ENCODE assay signal across 19 cellular contexts in the genomic region with DNA sequence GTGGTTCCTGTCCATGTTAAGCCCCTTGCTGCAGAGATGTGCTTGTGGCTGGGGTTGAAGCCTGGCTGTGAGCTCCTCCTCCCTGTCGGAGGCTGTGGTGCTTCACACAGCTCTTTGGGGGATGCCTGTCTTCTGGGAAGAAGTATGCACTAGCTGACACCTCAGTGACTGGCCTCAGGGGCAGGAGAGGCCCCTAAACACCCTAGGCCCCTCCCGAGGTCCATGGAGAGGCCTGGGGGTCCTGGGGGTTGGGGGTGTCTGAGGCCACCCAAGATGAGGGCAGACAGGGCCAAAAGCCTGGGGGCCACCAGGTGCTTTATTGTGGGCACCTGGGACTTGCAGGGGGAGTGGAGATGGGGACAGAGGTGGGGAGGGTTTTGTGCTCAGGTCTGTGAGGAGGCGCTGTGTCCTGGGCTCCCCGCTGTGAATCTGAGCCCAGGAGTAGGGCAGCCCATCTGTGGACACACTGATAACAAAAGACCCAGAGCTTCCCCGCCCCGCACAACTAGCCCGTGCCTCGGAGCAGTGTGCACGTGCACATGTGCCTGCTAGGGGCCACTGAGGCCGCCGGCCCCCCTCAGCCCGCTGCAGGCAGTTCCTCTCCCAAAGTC.
A peak's percentile ranks its signal among the peaks of the same experiment; 100 is the strongest.
DNase-seq lines count a peak whose midpoint lies in the region; ATAC-seq, FAIRE-seq and TF ChIP-seq lines count a peak whose summit lies in the region.
"Had no signal": no experiment of that assay in that cellular context is flagged by ENCODE, and none has a peak within 500 bp of the region (broad histone marks: within the 10 kb centered on the region; RNA-seq: fewer than 3 reads in every experiment).

No MANE protein-coding gene starts in this region.

- no peak for FAIRE-seq in kidney (lab: Jason Lieb, UNC)
- FAIRE-seq: bronchial epithelial cell had no signal

- H3K4me1 ChIP-seq in kidney (ENCODE audit: control insufficient read depth in 1 of 2, insufficient read depth in 1 of 2, low read depth in 1 of 2, low read length in 2 of 2): no peaks in the 10 kb centered on the region
- H3K4me1 ChIP-seq: SJCRH30 had no signal

- no peak overlapping the region for H3K27ac ChIP-seq in kidney (ENCODE audit: low read depth in 2 of 2, low read length in 2 of 2)
- H3K27ac ChIP-seq: SJCRH30 had no signal

- H3K9me3 ChIP-seq in kidney (ENCODE audit: control insufficient read depth in 1 of 2, low read length in 2 of 2): no peaks in the 10 kb centered on the region
- H3K9me3 ChIP-seq: SJCRH30 had no signal

- H3K9ac ChIP-seq in kidney (ENCODE audit: low read length in 2 of 2): no peak overlapping the region

- ATAC-seq in activated CD4-positive, alpha-beta T cell treated with anti-CD3 and anti-CD28 coated beads for 36 hours: no peak
- no peak for ATAC-seq in HG03039 (IDR thresholded peaks at IDR 0.05; ENCODE audit: unreplicated experiment)
- ATAC-seq: activated CD8-positive, alpha-beta T cell treated with anti-CD3 and anti-CD28 coated beads for 36 hours; activated naive CD4-positive, alpha-beta T cell treated with anti-CD3 and anti-CD28 coated beads, Interleukin-2, amount 50 U/mL, for 72 hours had no signal

- H3K36me3 Mint-ChIP-seq in activated CD4-positive, alpha-beta T cell treated with anti-CD3 and anti-CD28 coated beads for 36 hours (ENCODE audit: low read depth): peaks cover 5% of the 10 kb centered on the region

- peak; percentile 2 for DNase-seq in activated CD4-positive, alpha-beta T cell treated with anti-CD3 and anti-CD28 coated beads for 36 hours
- DNase-seq in activated CD4-positive, alpha-beta T cell treated with anti-CD3 and anti-CD28 coated beads for 48 hours: no peak
- DNase-seq in activated CD8-positive, alpha-beta memory T cell treated with anti-CD3 and anti-CD28 coated beads, Interleukin-2, amount 50 U/mL, for 48 hours: peak; percentile 40
- DNase-seq in kidney (peak; percentile 48), retina (peak; percentile 35), NCI-H510A treated with DMSO at 0.1 percent for 48 hours (lab: John Stamatoyannopoulos, UW) (no peak), NCI-H82 treated with DMSO at 0.1 percent for 48 hours (lab: John Stamatoyannopoulos, UW; ENCODE audit: unreplicated experiment) (no peak)
- DNase-seq: 8988T; activated CD8-positive, alpha-beta T cell treated with anti-CD3 and anti-CD28 coated beads for 36 hours; CD4-positive, CD25-positive, alpha-beta regulatory T cell; DMS79; effector memory CD4-positive, alpha-beta T cell; mesenchymal stem cell; NCI-H1092 treated with DMSO at 0.1 percent for 48 hours; nucleus accumbens had no signal

- POLR2A ChIA-PET in activated CD4-positive, alpha-beta T cell treated with anti-CD3 and anti-CD28 coated beads for 36 hours (lab: Charles Lee): no interaction called here

- no peak overlapping the region for H3K4me3 Mint-ChIP-seq in activated CD4-positive, alpha-beta T cell treated with anti-CD3 and anti-CD28 coated beads for 36 hours
- H3K4me3 Mint-ChIP-seq: activated CD8-positive, alpha-beta T cell treated with anti-CD3 and anti-CD28 coated beads for 36 hours; CD4-positive, CD25-positive, alpha-beta regulatory T cell had no signal

- H3K27ac Mint-ChIP-seq in activated CD4-positive, alpha-beta T cell treated with anti-CD3 and anti-CD28 coated beads for 36 hours: no peak overlapping the region
- H3K27ac Mint-ChIP-seq: activated CD8-positive, alpha-beta T cell treated with anti-CD3 and anti-CD28 coated beads for 36 hours; CD4-positive, CD25-positive, alpha-beta regulatory T cell had no signal

- CTCF ChIA-PET in activated CD4-positive, alpha-beta T cell treated with anti-CD3 and anti-CD28 coated beads for 36 hours (lab: Charles Lee): no interaction called here

- intact Hi-C loops in activated CD4-positive, alpha-beta T cell treated with anti-CD3 and anti-CD28 coated beads for 36 hours (cut with DNase I, micrococcal nuclease): no loop called here
- intact Hi-C loops in kidney (cut with DNase I): no loop called here

- no peaks in the 10 kb centered on the region for H3K4me1 Mint-ChIP-seq in activated CD4-positive, alpha-beta T cell treated with anti-CD3 and anti-CD28 coated beads for 36 hours

- no peaks in the 10 kb centered on the region for H3K9me3 Mint-ChIP-seq in activated CD4-positive, alpha-beta T cell treated with anti-CD3 and anti-CD28 coated beads for 36 hours (ENCODE audit: low read depth)
- H3K9me3 Mint-ChIP-seq: activated CD8-positive, alpha-beta T cell treated with anti-CD3 and anti-CD28 coated beads for 36 hours; activated naive CD4-positive, alpha-beta T cell treated with anti-CD3 and anti-CD28 coated beads, Interleukin-2, amount 50 U/mL, for 72 hours had no signal

- TF ChIP-seq CTCF in kidney (IDR thresholded peaks at IDR 0.05; ENCODE audit: borderline replicate concordance, extremely low read depth, insufficient read depth): no peak

- no peak overlapping the region for H3K4me3 ChIP-seq in kidney (ENCODE audit: low read length in 2 of 2)
- H3K4me3 ChIP-seq: SJCRH30 had no signal

- H3K36me3 ChIP-seq in kidney (ENCODE audit: control insufficient read depth in 1 of 2, insufficient read depth in 2 of 2, low read length in 2 of 2): peaks cover 0 to 5% of the 10 kb centered on the region in 2 donors
- H3K36me3 ChIP-seq: SJCRH30 had no signal

- no peaks in the 10 kb centered on the region for H3K27me3 Mint-ChIP-seq in activated CD4-positive, alpha-beta T cell treated with anti-CD3 and anti-CD28 coated beads for 36 hours
- H3K27me3 Mint-ChIP-seq: activated CD8-positive, alpha-beta T cell treated with anti-CD3 and anti-CD28 coated beads for 36 hours; CD4-positive, CD25-positive, alpha-beta regulatory T cell had no signal

Comparison
In these comparisons a context has a peak if more than half of its experiments do, and no peak if none do; other contexts are left out.
1. DNase-seq: peak in activated CD4-positive, alpha-beta T cell treated with anti-CD3 and anti-CD28 coated beads for 36 hours (single experiment), activated CD8-positive, alpha-beta memory T cell treated with anti-CD3 and anti-CD28 coated beads, Interleukin-2, amount 50 U/mL, for 48 hours (single experiment), kidney (single experiment) and retina (single experiment); none in activated CD4-positive, alpha-beta T cell treated with anti-CD3 and anti-CD28 coated beads for 48 hours (single experiment), NCI-H510A treated with DMSO at 0.1 percent for 48 hours (single experiment) and NCI-H82 treated with DMSO at 0.1 percent for 48 hours (single experiment).